Comparison of ENCODE assay signal across 10 cellular contexts in the genomic region with DNA sequence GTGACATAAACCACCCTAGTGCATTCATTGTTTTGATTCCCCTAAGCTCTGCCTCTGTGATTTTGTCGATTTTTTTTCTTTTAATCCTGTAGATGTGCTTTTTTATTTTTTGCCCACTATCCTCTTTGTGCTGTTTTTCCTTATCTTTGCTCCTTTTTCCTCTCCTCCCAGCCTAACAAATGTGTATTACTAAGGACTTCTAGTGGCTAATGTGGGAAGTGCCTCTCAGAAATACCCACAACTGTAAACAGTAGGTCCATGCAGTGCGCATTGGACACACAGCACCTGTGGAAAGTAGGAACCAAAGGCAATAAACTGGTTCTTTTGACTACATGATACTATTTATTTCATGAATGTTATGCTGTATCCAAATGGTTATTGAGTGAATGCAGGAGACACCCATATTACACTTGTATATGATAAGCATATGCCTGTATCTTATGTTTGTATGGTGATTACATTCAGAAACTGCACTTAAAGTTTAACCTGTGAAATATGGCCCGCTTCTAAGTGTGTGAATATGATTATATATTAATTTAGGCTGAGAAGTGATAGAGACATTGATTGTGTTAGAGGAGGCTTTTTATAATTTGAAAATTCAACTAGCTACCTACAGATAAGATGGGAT.
DNase-seq lines count a peak whose midpoint lies in the region; ATAC-seq, FAIRE-seq and TF ChIP-seq lines count a peak whose summit lies in the region.
"Had no signal": no experiment of that assay in that cellular context is flagged by ENCODE, and none has a peak within 500 bp of the region (broad histone marks: within the 10 kb centered on the region; RNA-seq: fewer than 3 reads in every experiment).

No MANE protein-coding gene starts in this region.

- peaks cover 2% of the 10 kb centered on the region for H3K4me1 ChIP-seq in right cardiac atrium (ENCODE audit: control insufficient read depth, insufficient read depth, low read length)
- H3K4me1 ChIP-seq in spleen, result peaks cover 0 to 68% (median 32%) of the 10 kb centered on the region in 6 donors
- H3K4me1 ChIP-seq: SJSA1 had no signal

- DNase-seq in ELR (ENCODE audit: low read depth) (peak; percentile 60), HTR-8/SVneo (ENCODE audit: insufficient read length, low spot score) (peak; percentile 12), WTC11 (ENCODE audit: low spot score) (no peak), right cardiac atrium (no peak), spleen (no peak), NCI-H345 (lab: John Stamatoyannopoulos, UW) (no peak), posterior cingulate gyrus (no peak)
- DNase-seq: naive thymus-derived CD8-positive, alpha-beta T cell had no signal

- no peaks in the 10 kb centered on the region; the same call in 1 of the 2 replicates for H3K36me3 Mint-ChIP-seq in WTC11

- CTCF ChIA-PET in WTC11 (lab: Charles Lee), result interaction anchor here (1.2 kb wide), 3 partner anchors 10 to 421 kb away, joined by 3 to 5 read pairs (median 3); no protein-coding TSS in a partner anchor

- H3K27me3 ChIP-seq in right cardiac atrium (ENCODE audit: control insufficient read depth, insufficient read depth), result no peaks in the 10 kb centered on the region
- H3K27me3 ChIP-seq in spleen (replicated peaks in 1 of 7), result no peaks in the 10 kb centered on the region
- H3K27me3 ChIP-seq: SJSA1 had no signal

- H3K27ac ChIP-seq in right cardiac atrium (ENCODE audit: low read length), result no peak overlapping the region
- no peak overlapping the region for H3K27ac ChIP-seq in spleen
- H3K27ac ChIP-seq: SJSA1 had no signal

- peaks cover 33% of the 10 kb centered on the region for H3K4me1 Mint-ChIP-seq in WTC11

- 52% methylated on average over 3 of the region's 3 CpGs for WGBS in right cardiac atrium
- 57 to 66% (median 63%) methylated on average over 3 of the region's 3 CpGs for WGBS in spleen, 5 donors

- TF ChIP-seq CTCF in WTC11 (IDR thresholded peaks at IDR 0.05), result peak; percentile 56; the same call in 1 of the 2 replicates
- peak in 9 of 11 experiments; percentile 40 to 78 (median 58) for TF ChIP-seq CTCF in spleen (IDR thresholded peaks at IDR 0.05 in 8 of 11, conservative IDR thresholded peaks at IDR 0.05 in 3 of 11)

- H3K4me3 ChIP-seq in right cardiac atrium (ENCODE audit: low read length) (no peak overlapping the region), spleen (no peak overlapping the region)
- H3K4me3 ChIP-seq: SJSA1 had no signal

- no peak for FAIRE-seq in HTR-8/SVneo (lab: Jason Lieb, UNC)

- no peak overlapping the region for H3K27ac Mint-ChIP-seq in WTC11

- H3K4me3 Mint-ChIP-seq in WTC11, result no peak overlapping the region
- H3K4me3 Mint-ChIP-seq: naive thymus-derived CD8-positive, alpha-beta T cell had no signal

- H3K36me3 ChIP-seq in spleen, result peaks cover 0 to 26% (median 0%) of the 10 kb centered on the region in 6 donors
- H3K36me3 ChIP-seq: SJSA1 had no signal

- H3K9me3 ChIP-seq in right cardiac atrium (ENCODE audit: control insufficient read depth, low read length) (no peaks in the 10 kb centered on the region), spleen (no peaks in the 10 kb centered on the region)
- H3K9me3 ChIP-seq: SJSA1 had no signal

- POLR2A ChIA-PET in WTC11 (lab: Charles Lee), result no interaction called here

- no peaks in the 10 kb centered on the region; the same call in 1 of the 2 replicates for H3K27me3 Mint-ChIP-seq in WTC11 (ENCODE audit: low read depth)
- H3K27me3 Mint-ChIP-seq: naive thymus-derived CD8-positive, alpha-beta T cell had no signal

- H3K9me3 Mint-ChIP-seq in WTC11, result no peaks in the 10 kb centered on the region
- H3K9me3 Mint-ChIP-seq: naive thymus-derived CD8-positive, alpha-beta T cell had no signal

- intact Hi-C loops in right cardiac atrium (cut with DNase I), result loop anchor here in 3 of 4 donors (5.0 to 10.0 kb wide), 4 partner anchors 145 to 430 kb away; a partner anchor contains a TSS
- intact Hi-C loops in spleen (cut with DNase I; ENCODE audit: low total_unique reads), result loop anchor here (10.0 kb wide), 2 partner anchors 148 to 428 kb away; a partner anchor contains a TSS
- intact Hi-C loops in posterior cingulate gyrus (cut with DNase I), result loop anchor here (1.0 to 10.0 kb wide), 3 partner anchors 148 to 431 kb away; a partner anchor contains a TSS

- ATAC-seq in WTC11 (peak; percentile 89), right cardiac atrium (peak; percentile 62 to 76), HG03354 (IDR thresholded peaks at IDR 0.05; ENCODE audit: poor library complexity, severe bottlenecking, unreplicated experiment) (no peak)

- no peak for TF ChIP-seq POLR2A in spleen (IDR thresholded peaks at IDR 0.05)

TF ChIP-seq in WTC11, 78 proteins besides CTCF, POLR2A, EP300 and RAD21:
- TF ChIP-seq NR1H2 (CRISPR knock-in tag; IDR thresholded peaks at IDR 0.05) (no peak), ZNF219 (CRISPR knock-in tag; IDR thresholded peaks at IDR 0.05; ENCODE audit: borderline replicate concordance) (no peak), SMAD3 (CRISPR knock-in tag; IDR thresholded peaks at IDR 0.05; ENCODE audit: borderline replicate concordance) (no peak), SMAD4 (CRISPR knock-in tag; IDR thresholded peaks at IDR 0.05) (no peak), TP53 (CRISPR knock-in tag; IDR thresholded peaks at IDR 0.05) (no peak)
- TF ChIP-seq, protein P1, sequence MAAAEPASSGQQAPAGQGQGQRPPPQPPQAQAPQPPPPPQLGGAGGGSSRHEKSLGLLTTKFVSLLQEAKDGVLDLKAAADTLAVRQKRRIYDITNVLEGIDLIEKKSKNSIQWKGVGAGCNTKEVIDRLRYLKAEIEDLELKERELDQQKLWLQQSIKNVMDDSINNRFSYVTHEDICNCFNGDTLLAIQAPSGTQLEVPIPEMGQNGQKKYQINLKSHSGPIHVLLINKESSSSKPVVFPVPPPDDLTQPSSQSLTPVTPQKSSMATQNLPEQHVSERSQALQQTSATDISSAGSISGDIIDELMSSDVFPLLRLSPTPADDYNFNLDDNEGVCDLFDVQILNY (CRISPR knock-in tag; IDR thresholded peaks at IDR 0.05), result no peak

Comparison
In these comparisons a context has a peak if more than half of its experiments do, and no peak if none do; other contexts are left out.
1. DNase-seq: peak in ELR (single experiment) and HTR-8/SVneo (single experiment); none in WTC11 (single experiment), right cardiac atrium (0 of 3), spleen (single experiment), NCI-H345 (single experiment) and posterior cingulate gyrus (0 of 10).